8 cellular contexts compared by ENCODE assay signal in genomic region chrX:39953879-39954278, GRCh38.
DNase-seq lines count a peak whose midpoint lies in the region; ATAC-seq and TF ChIP-seq lines count a peak whose summit lies in the region.

No MANE protein-coding gene starts in this region.

- CTCF ChIA-PET in Calu3 (lab: Charles Lee), result interaction anchor here (1.0 to 1.5 kb wide), 4 partner anchors 9 to 25 kb away, joined by 3 to 5 read pairs (median 4); no protein-coding TSS in a partner anchor
- CTCF ChIA-PET in activated CD8-positive, alpha-beta T cell treated with anti-CD3 and anti-CD28 coated beads for 36 hours (lab: Charles Lee), result no interaction called here

- peak overlapping the region; percentile 63 for H3K27ac Mint-ChIP-seq in Calu3 (ENCODE audit: unreplicated experiment)
- no peak overlapping the region for H3K27ac Mint-ChIP-seq in activated CD8-positive, alpha-beta T cell treated with anti-CD3 and anti-CD28 coated beads for 36 hours

- no peaks in the 10 kb centered on the region for H3K9me3 Mint-ChIP-seq in Calu3 (ENCODE audit: low read depth, unreplicated experiment)
- no peaks in the 10 kb centered on the region for H3K9me3 Mint-ChIP-seq in activated CD8-positive, alpha-beta T cell treated with anti-CD3 and anti-CD28 coated beads for 36 hours

- no peak overlapping the region for H3K4me3 ChIP-seq in mucosa of descending colon

- no peaks in the 10 kb centered on the region for H3K27me3 Mint-ChIP-seq in Calu3 (ENCODE audit: unreplicated experiment)
- no peaks in the 10 kb centered on the region for H3K27me3 Mint-ChIP-seq in activated CD8-positive, alpha-beta T cell treated with anti-CD3 and anti-CD28 coated beads for 36 hours

- peaks cover 8% of the 10 kb centered on the region for H3K4me1 ChIP-seq in mucosa of descending colon (ENCODE audit: low read depth)

- no peak overlapping the region for H3K4me3 Mint-ChIP-seq in Calu3 (ENCODE audit: low read depth, unreplicated experiment)
- H3K4me3 Mint-ChIP-seq in activated CD8-positive, alpha-beta T cell treated with anti-CD3 and anti-CD28 coated beads for 36 hours, result no peak overlapping the region

- no peaks in the 10 kb centered on the region for H3K9me3 ChIP-seq in mucosa of descending colon

- DNase-seq in Calu3 (peak; percentile 87), NCI-H510A (lab: John Stamatoyannopoulos, UW) (peak; percentile 59), dedifferentiated amniotic fluid mesenchymal stem cell (ENCODE audit: extremely low spot score) (peak; percentile 19), mucosa of descending colon (peak; percentile 86 to 93 (median 88)), NCI-H128 (lab: John Stamatoyannopoulos, UW; ENCODE audit: unreplicated experiment) (no peak), D341Med (ENCODE audit: low spot score) (no peak)
- DNase-seq in activated CD8-positive, alpha-beta T cell treated with anti-CD3 and anti-CD28 coated beads for 36 hours, result no peak

- H3K4me1 Mint-ChIP-seq in Calu3 (ENCODE audit: low read depth, unreplicated experiment), result peaks cover 27% of the 10 kb centered on the region
- peaks cover 6% of the 10 kb centered on the region for H3K4me1 Mint-ChIP-seq in activated CD8-positive, alpha-beta T cell treated with anti-CD3 and anti-CD28 coated beads for 36 hours (ENCODE audit: low read depth)

- POLR2A ChIA-PET in activated CD8-positive, alpha-beta T cell treated with anti-CD3 and anti-CD28 coated beads for 36 hours (lab: Charles Lee), result no interaction called here

- no peak for TF ChIP-seq CTCF in Calu3 (IDR thresholded peaks at IDR 0.05; ENCODE audit: unreplicated experiment)
- no peak for TF ChIP-seq CTCF in mucosa of descending colon (IDR thresholded peaks at IDR 0.05)
- no peak for TF ChIP-seq CTCF in activated CD8-positive, alpha-beta T cell treated with anti-CD3 and anti-CD28 coated beads for 36 hours (IDR thresholded peaks at IDR 0.05)

- ATAC-seq in mucosa of descending colon (peak; percentile 95), HG03025 (IDR thresholded peaks at IDR 0.05; ENCODE audit: low FRiP score, unreplicated experiment) (no peak)
- no peak for ATAC-seq in activated CD8-positive, alpha-beta T cell treated with anti-CD3 and anti-CD28 coated beads for 36 hours

- no TSS peak for BruUV-seq in Calu3 (replicated peaks; lab: Mats Ljungman, UMichigan)

- peaks cover 5% of the 10 kb centered on the region for H3K36me3 Mint-ChIP-seq in Calu3 (ENCODE audit: insufficient read depth, unreplicated experiment)
- H3K36me3 Mint-ChIP-seq in activated CD8-positive, alpha-beta T cell treated with anti-CD3 and anti-CD28 coated beads for 36 hours (ENCODE audit: low read depth), result no peaks in the 10 kb centered on the region

- intact Hi-C loops in Calu3 (cut with micrococcal nuclease; ENCODE audit: unreplicated experiment) (loop anchor here (10.0 kb wide), 1 partner anchor 221 kb away; no protein-coding TSS in a partner anchor), mucosa of descending colon (cut with DNase I, micrococcal nuclease) (no loop called here)
- intact Hi-C loops in activated CD8-positive, alpha-beta T cell treated with anti-CD3 and anti-CD28 coated beads for 36 hours (cut with micrococcal nuclease), result no loop called here

- H3K36me3 ChIP-seq in mucosa of descending colon (ENCODE audit: low read depth), result no peaks in the 10 kb centered on the region

Comparison
In these comparisons a context has a peak if more than half of its experiments do, and no peak if none do; other contexts are left out.
1. DNase-seq: peak in Calu3 (single experiment), NCI-H510A (single experiment), dedifferentiated amniotic fluid mesenchymal stem cell (single experiment) and mucosa of descending colon (3 of 3); none in activated CD8-positive, alpha-beta T cell treated with anti-CD3 and anti-CD28 coated beads for 36 hours (single experiment), NCI-H128 (single experiment) and D341Med (single experiment).